1 cellular context compared by ENCODE assay signal in the genomic region with DNA sequence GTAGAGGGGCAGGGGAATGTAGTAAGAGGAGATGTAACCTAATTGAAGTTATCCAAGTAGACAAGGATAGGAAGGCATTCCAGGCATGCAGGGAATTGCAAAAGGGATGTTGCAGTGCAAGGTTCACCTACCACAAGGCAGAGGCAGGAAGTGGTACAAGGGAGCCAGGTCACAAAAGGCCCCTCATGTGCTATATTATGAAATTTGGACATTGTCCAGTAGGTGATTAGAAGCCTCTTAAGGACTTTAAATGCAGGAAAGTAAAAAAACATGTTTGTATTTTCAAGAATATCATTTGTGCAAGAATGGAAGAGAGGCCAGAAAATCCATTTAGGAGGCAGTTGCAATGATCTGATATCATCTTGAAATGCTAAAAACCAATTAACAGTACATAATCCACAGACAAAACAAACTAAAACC.
A peak's percentile ranks its signal among the peaks of the same experiment; 100 is the strongest.
TF ChIP-seq lines count a peak whose summit lies in the region.

No MANE protein-coding gene starts in this region.

TF ChIP-seq in SK-N-SH treated with all-trans-retinoic acid at 6 μM for 48 hours, 23 proteins besides CTCF, POLR2A, EP300 and RAD21 (continued from another document):
- TF ChIP-seq, protein P1, sequence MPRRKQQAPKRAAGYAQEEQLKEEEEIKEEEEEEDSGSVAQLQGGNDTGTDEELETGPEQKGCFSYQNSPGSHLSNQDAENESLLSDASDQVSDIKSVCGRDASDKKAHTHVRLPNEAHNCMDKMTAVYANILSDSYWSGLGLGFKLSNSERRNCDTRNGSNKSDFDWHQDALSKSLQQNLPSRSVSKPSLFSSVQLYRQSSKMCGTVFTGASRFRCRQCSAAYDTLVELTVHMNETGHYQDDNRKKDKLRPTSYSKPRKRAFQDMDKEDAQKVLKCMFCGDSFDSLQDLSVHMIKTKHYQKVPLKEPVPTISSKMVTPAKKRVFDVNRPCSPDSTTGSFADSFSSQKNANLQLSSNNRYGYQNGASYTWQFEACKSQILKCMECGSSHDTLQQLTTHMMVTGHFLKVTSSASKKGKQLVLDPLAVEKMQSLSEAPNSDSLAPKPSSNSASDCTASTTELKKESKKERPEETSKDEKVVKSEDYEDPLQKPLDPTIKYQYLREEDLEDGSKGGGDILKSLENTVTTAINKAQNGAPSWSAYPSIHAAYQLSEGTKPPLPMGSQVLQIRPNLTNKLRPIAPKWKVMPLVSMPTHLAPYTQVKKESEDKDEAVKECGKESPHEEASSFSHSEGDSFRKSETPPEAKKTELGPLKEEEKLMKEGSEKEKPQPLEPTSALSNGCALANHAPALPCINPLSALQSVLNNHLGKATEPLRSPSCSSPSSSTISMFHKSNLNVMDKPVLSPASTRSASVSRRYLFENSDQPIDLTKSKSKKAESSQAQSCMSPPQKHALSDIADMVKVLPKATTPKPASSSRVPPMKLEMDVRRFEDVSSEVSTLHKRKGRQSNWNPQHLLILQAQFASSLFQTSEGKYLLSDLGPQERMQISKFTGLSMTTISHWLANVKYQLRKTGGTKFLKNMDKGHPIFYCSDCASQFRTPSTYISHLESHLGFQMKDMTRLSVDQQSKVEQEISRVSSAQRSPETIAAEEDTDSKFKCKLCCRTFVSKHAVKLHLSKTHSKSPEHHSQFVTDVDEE (CRISPR knock-in tag; IDR thresholded peaks at IDR 0.05), result 0 out of 2 replicates have a peak, but pooled peaks have one; percentile 25
- TF ChIP-seq TOX (CRISPR knock-in tag; IDR thresholded peaks at IDR 0.05; ENCODE audit: borderline replicate concordance) (no peak), CSDC2 (CRISPR knock-in tag; IDR thresholded peaks at IDR 0.05) (no peak), RARB (CRISPR knock-in tag; IDR thresholded peaks at IDR 0.05) (no peak), ZC3H10 (CRISPR knock-in tag; IDR thresholded peaks at IDR 0.05) (no peak), PPARA (CRISPR knock-in tag; IDR thresholded peaks at IDR 0.05; ENCODE audit: borderline replicate concordance) (no peak)
